9 cellular contexts compared by ENCODE assay signal in genomic region chr16:57948027-57948426, GRCh38. TPM values are rescaled to one million over a fixed set of nuclear protein-coding genes. Genes with fewer than 3 reads are reported as not detected.
"Had no signal": no experiment of that assay in that cellular context is flagged by ENCODE, and none has a peak within 500 bp of the region (broad histone marks: within the 10 kb centered on the region; RNA-seq: fewer than 3 reads in every experiment).

No MANE protein-coding gene starts in this region.

- H3K9ac ChIP-seq: GM23248, KMS-11 had no signal

- H2AFZ ChIP-seq: GM23248 had no signal

- H3K27ac ChIP-seq: GM23248, KMS-11 had no signal

- H3K9me3 ChIP-seq: HAP-1 had no signal

- ATAC-seq: HCT116 had no signal

- DNase-seq: GM23248, GOT3, H7, IMR-90, KBM-7 had no signal

- H3K4me3 ChIP-seq: GM23248, HAP-1 had no signal

- H3K36me3 ChIP-seq: HAP-1 had no signal

- H3K4me1 ChIP-seq: HAP-1 had no signal

RNA-seq across cellular contexts. Expression of gene CNGB1, which starts 22.9 kb away (rescaled TPM):
- total RNA-seq: GM23248, H7, HT-29, IMR-90 had no signal
- polyA plus RNA-seq: GM23248, IMR-90 had no signal
